8 cellular contexts compared by ENCODE assay signal in genomic region chr18:9343577-9343976, GRCh38.
"Had no signal": no experiment of that assay in that cellular context is flagged by ENCODE, and none has a peak within 500 bp of the region (broad histone marks: within the 10 kb centered on the region; RNA-seq: fewer than 3 reads in every experiment).

No MANE protein-coding gene starts in this region.

- FAIRE-seq: H1, H54, HTR-8/SVneo had no signal

- DNase-seq: H9, HCEC 1CT, IMR-90, KBM-7 had no signal

- H3K4me2 ChIP-seq: GM23338 had no signal

- ATAC-seq: GM23338 had no signal

- H3K4me3 ChIP-seq: GM23338 had no signal

- H2AFZ ChIP-seq: GM23338 had no signal
